In the genomic region with DNA sequence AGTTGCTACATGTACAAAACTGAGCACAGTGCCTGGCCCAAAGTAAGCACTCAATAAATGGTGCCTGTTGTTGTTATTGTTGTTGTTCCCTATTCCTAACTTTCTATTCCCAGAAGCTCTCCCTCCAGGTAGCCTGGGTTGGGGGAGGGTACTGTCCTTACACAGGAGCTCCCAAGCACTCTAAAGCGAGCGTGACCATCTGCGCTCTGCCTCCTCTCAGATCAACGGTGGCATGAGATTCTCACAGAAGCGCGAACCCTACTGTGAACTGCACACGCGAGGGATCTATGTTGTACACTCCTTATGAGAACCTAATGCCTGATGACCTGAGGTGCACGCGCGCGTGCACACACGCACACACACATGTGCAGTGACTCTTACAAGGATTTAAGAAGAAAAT, we compare ENCODE assay signal across 12 cellular contexts. TPM values are rescaled to one million over a fixed set of nuclear protein-coding genes. Genes with fewer than 3 reads are reported as not detected.
DNase-seq lines count a peak whose midpoint lies in the region; ATAC-seq and TF ChIP-seq lines count a peak whose summit lies in the region.
"Had no signal": no experiment of that assay in that cellular context is flagged by ENCODE, and none has a peak within 500 bp of the region (broad histone marks: within the 10 kb centered on the region; RNA-seq: fewer than 3 reads in every experiment).

No MANE protein-coding gene starts in this region.

- no peak overlapping the region for H3K4me2 ChIP-seq in hepatocyte

- intact Hi-C loops in left cardiac atrium (cut with DNase I): loop anchor here in 1 of 2 donors (5.0 kb wide), 1 partner anchor 78 kb away; no protein-coding TSS in a partner anchor

- no peak for TF ChIP-seq CTCF in cardiac muscle cell (IDR thresholded peaks at IDR 0.05; ENCODE audit: low read depth, low read length)
- TF ChIP-seq CTCF in hepatocyte (IDR thresholded peaks at IDR 0.05; ENCODE audit: poor library complexity): no peak
- no peak for TF ChIP-seq CTCF in type B pancreatic cell (conservative IDR thresholded peaks at IDR 0.05)

- H3K9me2 ChIP-seq in hepatocyte (replicated peaks; ENCODE audit: insufficient read depth): no peaks in the 10 kb centered on the region

- H2AFZ ChIP-seq in hepatocyte: no peak overlapping the region

- H3K36me3 Mint-ChIP-seq in T-helper 17 cell (ENCODE audit: low read depth): peaks cover 2% of the 10 kb centered on the region
- peaks cover 33% of the 10 kb centered on the region for H3K36me3 Mint-ChIP-seq in type B pancreatic cell

- ATAC-seq in left cardiac atrium (no peak), T-helper 17 cell (no peak)
- ATAC-seq: activated CD8-positive, alpha-beta T cell treated with anti-CD3 and anti-CD28 coated beads for 36 hours; pancreas had no signal

- H3K36me3 ChIP-seq in cardiac muscle cell (no peaks in the 10 kb centered on the region), hepatocyte (replicated peaks; ENCODE audit: insufficient read depth, low read depth) (no peaks in the 10 kb centered on the region)

- no peaks in the 10 kb centered on the region for H3K9me3 Mint-ChIP-seq in type B pancreatic cell
- H3K9me3 Mint-ChIP-seq: activated CD8-positive, alpha-beta T cell treated with anti-CD3 and anti-CD28 coated beads for 36 hours had no signal

- no peak overlapping the region for H3K4me3 Mint-ChIP-seq in T-helper 17 cell
- H3K4me3 Mint-ChIP-seq in type B pancreatic cell: no peak overlapping the region
- H3K4me3 Mint-ChIP-seq: activated CD8-positive, alpha-beta T cell treated with anti-CD3 and anti-CD28 coated beads for 36 hours had no signal

- peaks cover 49% of the 10 kb centered on the region for H3K79me2 ChIP-seq in hepatocyte

- peaks cover 24% of the 10 kb centered on the region for H4K20me1 ChIP-seq in hepatocyte (ENCODE audit: insufficient read depth, poor library complexity, severe bottlenecking)

- H3K27me3 ChIP-seq in cardiac muscle cell: no peaks in the 10 kb centered on the region
- H3K27me3 ChIP-seq in hepatocyte: no peaks in the 10 kb centered on the region
- H3K27me3 ChIP-seq: pancreas, upper lobe of left lung had no signal

- DNase-seq in cardiac muscle cell (ENCODE audit: low read depth in 1 of 2, low spot score in 1 of 2) (no peak), left cardiac atrium (no peak), T-helper 17 cell (no peak), hepatocyte (ENCODE audit: low spot score) (no peak), type B pancreatic cell (ENCODE audit: extremely low spot score, unreplicated experiment) (no peak), NCI-H774 (lab: John Stamatoyannopoulos, UW) (no peak), NCI-H187 treated with DMSO at 0.1 percent for 48 hours (lab: John Stamatoyannopoulos, UW) (no peak)
- DNase-seq in stimulated activated CD4-positive, alpha-beta T cell treated with anti-CD3 and anti-CD28 coated beads, Interleukin-12 subunit alpha, Interleukin-12 subunit beta, amount 100 ng/mL, for 4 hours: no peak
- DNase-seq: activated CD8-positive, alpha-beta T cell treated with anti-CD3 and anti-CD28 coated beads for 36 hours; activated naive CD4-positive, alpha-beta T cell; pancreas; upper lobe of left lung had no signal

- peaks cover 22% of the 10 kb centered on the region for H3K4me1 Mint-ChIP-seq in T-helper 17 cell
- peaks cover 25% of the 10 kb centered on the region for H3K4me1 Mint-ChIP-seq in type B pancreatic cell (ENCODE audit: unreplicated experiment)

- H3K27ac Mint-ChIP-seq in T-helper 17 cell (peak overlapping the region; percentile 88), type B pancreatic cell (peak overlapping the region; percentile 32)
- H3K27ac Mint-ChIP-seq: activated CD8-positive, alpha-beta T cell treated with anti-CD3 and anti-CD28 coated beads for 36 hours had no signal

- WGBS in hepatocyte (ENCODE audit: low lambda C conversion rate, missing lambda C conversion rate): 95% methylated on average over 13 of the region's 13 CpGs

- H3K27ac ChIP-seq in cardiac muscle cell: peak overlapping the region; percentile 61
- H3K27ac ChIP-seq in hepatocyte: peak overlapping the region; percentile 67
- H3K27ac ChIP-seq: pancreas had no signal

- no peak overlapping the region for H3K4me3 ChIP-seq in cardiac muscle cell
- no peak overlapping the region for H3K4me3 ChIP-seq in hepatocyte
- H3K4me3 ChIP-seq: pancreas, upper lobe of left lung had no signal

- H3K4me1 ChIP-seq in cardiac muscle cell (ENCODE audit: low read depth) (peaks cover 19% of the 10 kb centered on the region), hepatocyte (ENCODE audit: insufficient read depth) (peaks cover 28% of the 10 kb centered on the region)
- H3K4me1 ChIP-seq: pancreas had no signal

- no peaks in the 10 kb centered on the region for H3K27me3 Mint-ChIP-seq in T-helper 17 cell
- H3K27me3 Mint-ChIP-seq in type B pancreatic cell: no peaks in the 10 kb centered on the region
- H3K27me3 Mint-ChIP-seq: activated CD8-positive, alpha-beta T cell treated with anti-CD3 and anti-CD28 coated beads for 36 hours had no signal

- no peaks in the 10 kb centered on the region for H3K9me3 ChIP-seq in cardiac muscle cell (ENCODE audit: low read depth)
- no peaks in the 10 kb centered on the region for H3K9me3 ChIP-seq in T-helper 17 cell (ENCODE audit: control insufficient read depth, low read length, poor library complexity, severe bottlenecking)
- no peaks in the 10 kb centered on the region for H3K9me3 ChIP-seq in hepatocyte (ENCODE audit: low read depth)
- H3K9me3 ChIP-seq: pancreas, upper lobe of left lung had no signal

RNA-seq across cellular contexts. Expression of gene ANXA2, which starts 33.9 kb away (rescaled TPM):
- total RNA-seq in cardiac muscle cell (90.2 and 217 TPM in 2 replicates), left cardiac atrium (100 to 1,000 TPM; 337 to 435 TPM), T-helper 17 cell (100 to 1,000 TPM; 186 to 190 TPM), hepatocyte (1,102 and 1,220 TPM in 2 replicates), type B pancreatic cell (ENCODE audit: low replicate concordance) (493 and 1,531 TPM in 2 replicates)
- polyA plus RNA-seq in cardiac muscle cell (141 and 284 TPM in 2 replicates), hepatocyte (1,699 and 1,702 TPM in 2 replicates)
